Comparison of ENCODE assay signal across 22 cellular contexts in the genomic region with DNA sequence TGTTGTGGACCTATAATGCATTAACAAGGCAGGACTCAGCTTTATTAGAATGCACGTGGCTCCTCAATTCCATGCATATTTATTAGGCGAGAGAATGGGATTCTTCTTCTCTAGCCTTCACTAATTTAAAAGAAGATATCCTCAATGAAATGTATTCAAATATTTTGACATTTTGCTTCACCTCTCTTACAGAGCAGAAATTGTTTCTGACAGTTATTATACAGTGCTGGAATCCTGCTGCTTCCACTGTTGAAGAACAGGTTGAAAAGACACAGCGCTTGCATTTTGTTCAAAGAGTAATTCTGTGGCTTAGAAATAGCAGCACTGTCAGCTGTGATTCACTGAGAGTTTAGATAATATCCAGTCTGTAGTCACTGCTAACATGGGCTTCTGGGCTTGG.
DNase-seq lines count a peak whose midpoint lies in the region; ATAC-seq and TF ChIP-seq lines count a peak whose summit lies in the region.
"Had no signal": no experiment of that assay in that cellular context is flagged by ENCODE, and none has a peak within 500 bp of the region (broad histone marks: within the 10 kb centered on the region; RNA-seq: fewer than 3 reads in every experiment).

No MANE protein-coding gene starts in this region.

- intact Hi-C loops in MCF 10A (cut with micrococcal nuclease): no loop called here

- TF ChIP-seq EP300 in neural cell (conservative IDR thresholded peaks at IDR 0.05; ENCODE audit: poor library complexity, severe bottlenecking): peak; percentile 50

- no peak overlapping the region for H3K4me3 Mint-ChIP-seq in MCF 10A (ENCODE audit: unreplicated experiment)
- H3K4me3 Mint-ChIP-seq: CD4-positive, alpha-beta memory T cell; HFFc6 had no signal

- H2AFZ ChIP-seq in neural cell (ENCODE audit: low read depth, low read length): no peak overlapping the region

- H3K4me3 ChIP-seq in neural cell (ENCODE audit: low read length): no peak overlapping the region
- H3K4me3 ChIP-seq: A549, HAP-1 had no signal

- H3F3A ChIP-seq in neural cell (ENCODE audit: insufficient read depth, low read length, poor library complexity, severe bottlenecking): no peaks in the 10 kb centered on the region

- H3K9me2 ChIP-seq in neural cell (ENCODE audit: insufficient read depth, low read length): no peaks in the 10 kb centered on the region

- no peak for TF ChIP-seq RAD21 in neural cell (conservative IDR thresholded peaks at IDR 0.05)

- no peaks in the 10 kb centered on the region for H4K20me1 ChIP-seq in neural cell (ENCODE audit: insufficient read depth)

- no peaks in the 10 kb centered on the region for H3K9me3 Mint-ChIP-seq in MCF 10A (ENCODE audit: unreplicated experiment)
- H3K9me3 Mint-ChIP-seq: HFFc6 had no signal

- POLR2A ChIA-PET in MCF 10A (lab: Yijun Ruan, JAX): no interaction called here

- CTCF ChIA-PET in MCF 10A (lab: Yijun Ruan, JAX): no interaction called here

- H3K27ac Mint-ChIP-seq in MCF 10A (ENCODE audit: low read depth, unreplicated experiment): no peak overlapping the region
- H3K27ac Mint-ChIP-seq: CD4-positive, alpha-beta memory T cell; HFFc6 had no signal

- no peak overlapping the region for H3K4me2 ChIP-seq in neural cell (ENCODE audit: low read length)
- H3K4me2 ChIP-seq: A549 had no signal

- no peak for ATAC-seq in GM18867 (IDR thresholded peaks at IDR 0.05; ENCODE audit: unreplicated experiment)
- ATAC-seq: A549 had no signal

- no peaks in the 10 kb centered on the region for H3K4me1 Mint-ChIP-seq in MCF 10A (ENCODE audit: insufficient read depth, unreplicated experiment)
- H3K4me1 Mint-ChIP-seq: CD4-positive, alpha-beta memory T cell had no signal

- H3K27ac ChIP-seq in neural cell (ENCODE audit: low read length): no peak overlapping the region
- H3K27ac ChIP-seq: A549 had no signal

- H3K27me3 ChIP-seq in neural cell (ENCODE audit: insufficient read depth, low read depth, low read length): no peaks in the 10 kb centered on the region

- H3K9ac ChIP-seq in neural cell (ENCODE audit: low read length): no peak overlapping the region

- H3K9me3 ChIP-seq in neural cell (ENCODE audit: low read length): no peaks in the 10 kb centered on the region
- H3K9me3 ChIP-seq: A549, Caco-2, HAP-1 had no signal

- no peak for TF ChIP-seq CTCF in neural cell (IDR thresholded peaks at IDR 0.05; ENCODE audit: poor library complexity, severe bottlenecking)
- no peak for TF ChIP-seq CTCF in MCF 10A (IDR thresholded peaks at IDR 0.05; ENCODE audit: unreplicated experiment)

- no peaks in the 10 kb centered on the region for H3K36me3 Mint-ChIP-seq in MCF 10A (ENCODE audit: insufficient read depth, unreplicated experiment)
- H3K36me3 Mint-ChIP-seq: CD4-positive, alpha-beta memory T cell had no signal

- no peaks in the 10 kb centered on the region for H3K79me2 ChIP-seq in neural cell (replicated peaks; ENCODE audit: insufficient read depth, low read length)

- H3K36me3 ChIP-seq in neural cell (ENCODE audit: insufficient read depth, low read length): no peaks in the 10 kb centered on the region
- H3K36me3 ChIP-seq: HAP-1 had no signal

- peak; percentile 8 for DNase-seq in COLO829 (ENCODE audit: low spot score)
- peak; percentile 13 for DNase-seq in HT1080 (ENCODE audit: low read depth)
- peak; percentile 2 for DNase-seq in astrocyte of the hippocampus (ENCODE audit: low read depth, low spot score)
- DNase-seq in MCF 10A (ENCODE audit: unreplicated experiment): no peak
- DNase-seq in iPS-NIHi7 (ENCODE audit: extremely low spot score): no peak
- DNase-seq in NCI-H146 (lab: John Stamatoyannopoulos, UW): no peak
- DNase-seq: 8988T; ACHN; AML-193; C1 segment of cervical spinal cord; Caco-2; CD4-positive, alpha-beta memory T cell; DMS153; DND-41; EL; GF-D8; GOT3; HFFc6 had no signal

- no TSS peak for BruUV-seq in MCF 10A (replicated peaks; lab: Mats Ljungman, UMichigan)

- peaks cover 68% of the 10 kb centered on the region for H3K27me3 Mint-ChIP-seq in MCF 10A (ENCODE audit: insufficient read depth, unreplicated experiment)

TF ChIP-seq in neural cell, 6 proteins besides CTCF, POLR2A, EP300 and RAD21:
- peak; percentile 59 for TF ChIP-seq POLR2AphosphoS5 (IDR thresholded peaks at IDR 0.05)
- no peak for TF ChIP-seq TAF1 (IDR thresholded peaks at IDR 0.05; ENCODE audit: low read depth)
- TF ChIP-seq MXI1 (conservative IDR thresholded peaks at IDR 0.05; ENCODE audit: poor library complexity, severe bottlenecking): no peak

Comparison
In these comparisons a context has a peak if more than half of its experiments do, and no peak if none do; other contexts are left out.
1. DNase-seq: peak in COLO829 (single experiment), HT1080 (single experiment) and astrocyte of the hippocampus (single experiment); none in MCF 10A (single experiment), iPS-NIHi7 (single experiment) and NCI-H146 (single experiment).